27 cellular contexts compared by ENCODE assay signal in the genomic region with DNA sequence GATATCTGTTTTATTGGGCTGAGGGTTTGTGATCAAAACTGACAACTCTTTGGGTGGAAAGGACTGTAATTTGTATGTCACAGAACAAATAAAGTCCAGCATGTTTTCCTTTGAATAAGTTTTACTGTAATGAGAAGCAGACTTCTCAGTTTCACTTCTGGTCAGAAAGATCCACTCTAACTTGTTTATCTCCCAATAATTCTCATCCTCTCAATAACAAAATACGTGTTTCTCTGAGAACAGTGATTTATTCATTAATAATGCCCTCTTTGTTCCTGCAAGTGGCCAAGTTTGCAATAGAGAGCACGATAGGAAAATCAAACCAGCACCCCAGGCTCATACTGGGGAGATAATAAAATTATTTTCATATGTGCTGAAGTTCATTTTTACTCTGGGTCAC.
"Had no signal": no experiment of that assay in that cellular context is flagged by ENCODE, and none has a peak within 500 bp of the region (broad histone marks: within the 10 kb centered on the region; RNA-seq: fewer than 3 reads in every experiment).

No MANE protein-coding gene starts in this region.

- H3K27me3 ChIP-seq: breast epithelium, heart right ventricle, neutrophil, sigmoid colon, stomach, testis, transverse colon had no signal

- H3K4me1 ChIP-seq: breast epithelium, heart right ventricle, left ventricle myocardium inferior, sigmoid colon, stomach, testis, transverse colon had no signal

- H3K4me3 Mint-ChIP-seq: activated T-cell treated with anti-CD3 and anti-CD28 coated beads, Interleukin-2, amount 50 U/mL, for 24 hours; central memory CD8-positive, alpha-beta T cell; naive B cell; nephron progenitor cell; stimulated activated naive B cell treated with anti-CD40 and anti-IgM and Interleukin-4, amounts not matched to agents 10 μg/mL and 1 μg/mL and 100 μg/mL, for 72 hours; T-cell had no signal

- H3K36me3 Mint-ChIP-seq: naive B cell; stimulated activated naive B cell treated with anti-CD40 and anti-IgM and Interleukin-4, amounts not matched to agents 10 μg/mL and 1 μg/mL and 100 μg/mL, for 72 hours; T-cell had no signal

- DNase-seq: activated CD4-positive, alpha-beta T cell treated with anti-CD3 and anti-CD28 coated beads for 48 hours; activated CD4-positive, alpha-beta T cell treated with anti-CD3 and anti-CD28 coated beads, Interleukin-2, amount 50 U/mL, for 48 hours; activated CD8-positive, alpha-beta memory T cell treated with anti-CD3 and anti-CD28 coated beads for 24 hours; activated gamma-delta T cell; activated naive CD4-positive, alpha-beta T cell treated with anti-CD3 and anti-CD28 coated beads, Interleukin-2, amount 50 U/mL, for 16 hours; activated T-cell treated with anti-CD3 and anti-CD28 coated beads, Interleukin-2, amount 50 U/mL, for 24 hours; amniotic stem cell; effector memory CD4-positive, alpha-beta T cell; erythroblast; heart right ventricle; left ventricle myocardium inferior; naive B cell; nephron progenitor cell; retina; sigmoid colon; small intestine; stimulated activated CD4-positive, alpha-beta T cell treated with anti-CD3 and anti-CD28 coated beads, Interleukin-4, amount 100 ng/mL, for 24 hours; stimulated activated naive B cell treated with anti-CD40 and anti-IgM and Interleukin-4, amounts not matched to agents 10 μg/mL and 1 μg/mL and 100 μg/mL, for 72 hours; stomach; T-cell; testis; transverse colon had no signal

- H3K27ac ChIP-seq: breast epithelium, heart right ventricle, left ventricle myocardium inferior, neutrophil, sigmoid colon, stomach, testis, transverse colon, VCaP had no signal

- H3K27ac Mint-ChIP-seq: activated T-cell treated with anti-CD3 and anti-CD28 coated beads, Interleukin-2, amount 50 U/mL, for 24 hours; naive B cell; nephron progenitor cell; progenitor cell of endocrine pancreas; stimulated activated naive B cell treated with anti-CD40 and anti-IgM and Interleukin-4, amounts not matched to agents 10 μg/mL and 1 μg/mL and 100 μg/mL, for 72 hours; T-cell had no signal

- H3K4me3 ChIP-seq: breast epithelium, heart right ventricle, left ventricle myocardium inferior, sigmoid colon, stomach, testis, transverse colon had no signal

- H3K9me3 ChIP-seq: breast epithelium, heart right ventricle, left ventricle myocardium inferior, neutrophil, sigmoid colon, stomach, testis, transverse colon had no signal

- H3K27me3 Mint-ChIP-seq: activated T-cell treated with anti-CD3 and anti-CD28 coated beads, Interleukin-2, amount 50 U/mL, for 24 hours; central memory CD8-positive, alpha-beta T cell; naive B cell; progenitor cell of endocrine pancreas; stimulated activated naive B cell treated with anti-CD40 and anti-IgM and Interleukin-4, amounts not matched to agents 10 μg/mL and 1 μg/mL and 100 μg/mL, for 72 hours; T-cell had no signal

- H3K9me3 Mint-ChIP-seq: nephron progenitor cell had no signal

- H3K4me1 Mint-ChIP-seq: central memory CD8-positive, alpha-beta T cell; naive B cell; nephron progenitor cell; stimulated activated naive B cell treated with anti-CD40 and anti-IgM and Interleukin-4, amounts not matched to agents 10 μg/mL and 1 μg/mL and 100 μg/mL, for 72 hours; T-cell had no signal

- H3K36me3 ChIP-seq: breast epithelium, heart right ventricle, left ventricle myocardium inferior, neutrophil, sigmoid colon, stomach, transverse colon had no signal
